1 cellular context compared by ENCODE assay signal in the genomic region with DNA sequence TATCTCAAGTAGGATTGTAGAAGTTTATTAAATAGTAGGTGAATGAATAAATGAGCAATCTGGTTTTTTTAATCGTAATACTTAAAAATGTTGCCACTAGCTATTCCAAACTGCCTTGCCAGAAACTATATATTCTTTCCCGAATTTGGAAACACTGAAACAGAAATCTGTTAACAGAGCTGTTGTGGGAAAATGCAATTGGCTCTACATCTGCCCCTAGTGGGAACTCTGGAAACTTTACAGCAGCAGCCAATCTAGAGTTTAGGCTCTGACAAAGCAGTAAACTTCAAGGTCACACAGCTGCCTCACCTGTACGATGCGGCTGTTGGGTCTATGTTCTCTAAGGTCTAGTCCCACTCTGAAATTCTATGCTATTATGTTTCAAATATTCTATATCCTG.
TF ChIP-seq lines count a peak whose summit lies in the region.

No MANE protein-coding gene starts in this region.

TF ChIP-seq in WTC11, 78 proteins besides CTCF, POLR2A, EP300 and RAD21 (continued from another document):
- TF ChIP-seq, protein P1, sequence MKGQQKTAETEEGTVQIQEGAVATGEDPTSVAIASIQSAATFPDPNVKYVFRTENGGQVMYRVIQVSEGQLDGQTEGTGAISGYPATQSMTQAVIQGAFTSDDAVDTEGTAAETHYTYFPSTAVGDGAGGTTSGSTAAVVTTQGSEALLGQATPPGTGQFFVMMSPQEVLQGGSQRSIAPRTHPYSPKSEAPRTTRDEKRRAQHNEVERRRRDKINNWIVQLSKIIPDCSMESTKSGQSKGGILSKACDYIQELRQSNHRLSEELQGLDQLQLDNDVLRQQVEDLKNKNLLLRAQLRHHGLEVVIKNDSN (CRISPR knock-in tag; IDR thresholded peaks at IDR 0.05), result no peak
- TF ChIP-seq, protein P2, sequence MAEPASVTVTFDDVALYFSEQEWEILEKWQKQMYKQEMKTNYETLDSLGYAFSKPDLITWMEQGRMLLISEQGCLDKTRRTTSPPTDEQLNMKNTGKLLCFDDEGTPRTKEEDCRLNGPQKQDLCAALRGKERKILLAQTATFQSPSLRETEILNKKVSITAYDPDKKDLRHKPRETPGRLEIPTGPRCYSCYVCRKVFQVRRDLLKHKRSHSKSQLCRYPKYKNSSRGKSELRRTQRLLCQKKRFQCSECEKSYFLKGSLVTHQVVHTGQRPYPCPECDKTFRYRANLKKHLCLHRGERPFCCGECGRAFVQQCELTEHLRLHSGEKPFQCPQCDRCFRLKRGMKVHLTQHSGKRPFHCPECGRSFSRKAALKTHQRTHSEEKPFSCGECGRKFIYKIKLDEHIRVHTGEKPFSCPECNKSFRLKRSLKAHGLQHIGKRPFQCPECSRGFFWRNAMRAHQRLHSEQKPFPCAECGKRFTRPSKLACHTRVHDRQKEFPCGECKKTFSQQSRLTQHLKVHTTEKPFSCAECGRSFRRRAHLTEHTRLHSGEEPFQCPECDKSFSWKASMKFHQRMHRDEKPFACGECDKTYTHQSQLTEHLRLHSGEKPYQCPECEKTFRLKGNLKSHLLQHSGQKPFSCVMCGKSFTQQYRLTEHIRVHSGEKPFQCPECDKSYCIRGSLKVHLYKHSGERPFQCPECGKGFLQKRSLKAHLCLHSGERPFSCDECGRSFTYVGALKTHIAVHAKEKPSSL (CRISPR knock-in tag; conservative IDR thresholded peaks at IDR 0.05), result no peak
- TF ChIP-seq, protein P3, sequence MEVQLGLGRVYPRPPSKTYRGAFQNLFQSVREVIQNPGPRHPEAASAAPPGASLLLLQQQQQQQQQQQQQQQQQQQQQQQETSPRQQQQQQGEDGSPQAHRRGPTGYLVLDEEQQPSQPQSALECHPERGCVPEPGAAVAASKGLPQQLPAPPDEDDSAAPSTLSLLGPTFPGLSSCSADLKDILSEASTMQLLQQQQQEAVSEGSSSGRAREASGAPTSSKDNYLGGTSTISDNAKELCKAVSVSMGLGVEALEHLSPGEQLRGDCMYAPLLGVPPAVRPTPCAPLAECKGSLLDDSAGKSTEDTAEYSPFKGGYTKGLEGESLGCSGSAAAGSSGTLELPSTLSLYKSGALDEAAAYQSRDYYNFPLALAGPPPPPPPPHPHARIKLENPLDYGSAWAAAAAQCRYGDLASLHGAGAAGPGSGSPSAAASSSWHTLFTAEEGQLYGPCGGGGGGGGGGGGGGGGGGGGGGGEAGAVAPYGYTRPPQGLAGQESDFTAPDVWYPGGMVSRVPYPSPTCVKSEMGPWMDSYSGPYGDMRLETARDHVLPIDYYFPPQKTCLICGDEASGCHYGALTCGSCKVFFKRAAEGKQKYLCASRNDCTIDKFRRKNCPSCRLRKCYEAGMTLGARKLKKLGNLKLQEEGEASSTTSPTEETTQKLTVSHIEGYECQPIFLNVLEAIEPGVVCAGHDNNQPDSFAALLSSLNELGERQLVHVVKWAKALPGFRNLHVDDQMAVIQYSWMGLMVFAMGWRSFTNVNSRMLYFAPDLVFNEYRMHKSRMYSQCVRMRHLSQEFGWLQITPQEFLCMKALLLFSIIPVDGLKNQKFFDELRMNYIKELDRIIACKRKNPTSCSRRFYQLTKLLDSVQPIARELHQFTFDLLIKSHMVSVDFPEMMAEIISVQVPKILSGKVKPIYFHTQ (CRISPR knock-in tag; IDR thresholded peaks at IDR 0.05), result no peak
- TF ChIP-seq, protein P4, sequence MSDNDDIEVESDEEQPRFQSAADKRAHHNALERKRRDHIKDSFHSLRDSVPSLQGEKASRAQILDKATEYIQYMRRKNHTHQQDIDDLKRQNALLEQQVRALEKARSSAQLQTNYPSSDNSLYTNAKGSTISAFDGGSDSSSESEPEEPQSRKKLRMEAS (CRISPR knock-in tag; IDR thresholded peaks at IDR 0.05), result no peak
- TF ChIP-seq, protein P5, sequence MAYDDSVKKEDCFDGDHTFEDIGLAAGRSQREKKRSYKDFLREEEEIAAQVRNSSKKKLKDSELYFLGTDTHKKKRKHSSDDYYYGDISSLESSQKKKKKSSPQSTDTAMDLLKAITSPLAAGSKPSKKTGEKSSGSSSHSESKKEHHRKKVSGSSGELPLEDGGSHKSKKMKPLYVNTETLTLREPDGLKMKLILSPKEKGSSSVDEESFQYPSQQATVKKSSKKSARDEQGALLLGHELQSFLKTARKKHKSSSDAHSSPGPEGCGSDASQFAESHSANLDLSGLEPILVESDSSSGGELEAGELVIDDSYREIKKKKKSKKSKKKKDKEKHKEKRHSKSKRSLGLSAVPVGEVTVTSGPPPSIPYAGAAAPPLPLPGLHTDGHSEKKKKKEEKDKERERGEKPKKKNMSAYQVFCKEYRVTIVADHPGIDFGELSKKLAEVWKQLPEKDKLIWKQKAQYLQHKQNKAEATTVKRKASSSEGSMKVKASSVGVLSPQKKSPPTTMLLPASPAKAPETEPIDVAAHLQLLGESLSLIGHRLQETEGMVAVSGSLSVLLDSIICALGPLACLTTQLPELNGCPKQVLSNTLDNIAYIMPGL (CRISPR knock-in tag; IDR thresholded peaks at IDR 0.05), result no peak
TF ChIP-seq in WTC11: peak in this region for 0.
